In genomic region chr11:4636962-4637661, GRCh38 we compare ENCODE assay signal across 8 cellular contexts. TPM values are rescaled to one million over a fixed set of nuclear protein-coding genes. Genes with fewer than 3 reads are reported as not detected.
DNase-seq lines count a peak whose midpoint lies in the region; ATAC-seq and TF ChIP-seq lines count a peak whose summit lies in the region.

A gene with protein sequence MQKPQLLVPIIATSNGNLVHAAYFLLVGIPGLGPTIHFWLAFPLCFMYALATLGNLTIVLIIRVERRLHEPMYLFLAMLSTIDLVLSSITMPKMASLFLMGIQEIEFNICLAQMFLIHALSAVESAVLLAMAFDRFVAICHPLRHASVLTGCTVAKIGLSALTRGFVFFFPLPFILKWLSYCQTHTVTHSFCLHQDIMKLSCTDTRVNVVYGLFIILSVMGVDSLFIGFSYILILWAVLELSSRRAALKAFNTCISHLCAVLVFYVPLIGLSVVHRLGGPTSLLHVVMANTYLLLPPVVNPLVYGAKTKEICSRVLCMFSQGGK (plus strand): TSS chr11:4637477. CDS start chr11:4639791, 2,314 bp downstream.

- H3K27ac ChIP-seq in HCT116 (ENCODE audit: low read depth, low read length) = no peak within 1 kb of the TSS
- no peak within 1 kb of the TSS for H3K27ac ChIP-seq in SJSA1
- no peak within 1 kb of the TSS for H3K27ac ChIP-seq in upper lobe of right lung

- DNase-seq in GM10266 (ENCODE audit: extremely low spot score) (peak; percentile 69), HCT116 (ENCODE audit: low read depth, low spot score) (peak; percentile 43), M059J (ENCODE audit: low read depth) (peak; percentile 59), SJSA1 (ENCODE audit: low read depth in 1 of 2, low spot score in 2 of 2) (peak; percentile 70 to 73), Right ventricle myocardium superior (peak; percentile 81), posterior cingulate gyrus (peak; percentile 45 to 95 (median 74)), upper lobe of right lung (peak; percentile 79)
- DNase-seq in activated naive CD4-positive, alpha-beta T cell treated with Interleukin-2 at 50 U/mL for 16 hours = peak; percentile 72

- RAD21 ChIA-PET in HCT116 (lab: Charles Lee; ENCODE audit: low non-redundant PET in 1 of 2, low total read pairs in 2 of 2, uncharacterized antibody in 2 of 2, unreplicated experiment in 2 of 2) = interaction anchor here (0.8 to 1.1 kb wide), 2 partner anchors 183 to 367 kb away, joined by 4 read pairs; no protein-coding TSS in a partner anchor

- H2AFZ ChIP-seq in HCT116 (ENCODE audit: low read depth, low read length, poor library complexity, severe bottlenecking) = peak within 1 kb of the TSS; percentile 67

- H3K4me3 ChIP-seq in HCT116 (replicated peaks in 1 of 2; ENCODE audit: low read depth in 1 of 2, low read length in 2 of 2) = no peak within 1 kb of the TSS
- H3K4me3 ChIP-seq in SJSA1 = no peak within 1 kb of the TSS
- no peak within 1 kb of the TSS for H3K4me3 ChIP-seq in upper lobe of right lung

- H3K9me2 ChIP-seq in HCT116 (ENCODE audit: insufficient read depth) = no peaks in the 10 kb centered on the region

- POLR2A ChIA-PET in HCT116 (lab: Charles Lee) = no interaction called here

- TF ChIP-seq CTCF in GM10266 (IDR thresholded peaks at IDR 0.05; ENCODE audit: control insufficient read depth, insufficient read depth, low read depth, missing control alignments) = peak; percentile 92
- peak; percentile 44 to 88 (median 81); a peak in 5 of 6 replicates for TF ChIP-seq CTCF in HCT116 (IDR thresholded peaks at IDR 0.05 in 2 of 3, conservative IDR thresholded peaks at IDR 0.05 in 1 of 3; ENCODE audit: borderline replicate concordance in 1 of 3, insufficient read depth in 1 of 3, low read depth in 2 of 3, low read length in 2 of 3)
- TF ChIP-seq CTCF in upper lobe of right lung (IDR thresholded peaks at IDR 0.05) = peak; percentile 89

- H3K9me3 ChIP-seq in HCT116 (ENCODE audit: control insufficient read depth in 1 of 2, insufficient read depth in 1 of 2, low read depth in 1 of 2, low read length in 2 of 2) (no peaks in the 10 kb centered on the region), SJSA1 (replicated peaks) (no peaks in the 10 kb centered on the region), upper lobe of right lung (no peaks in the 10 kb centered on the region)

- H3K4me1 ChIP-seq in HCT116 (ENCODE audit: control insufficient read depth in 1 of 2, insufficient read depth in 2 of 2, low read length in 2 of 2) (no peaks in the 10 kb centered on the region), SJSA1 (replicated peaks) (peaks cover 14% of the 10 kb centered on the region), upper lobe of right lung (no peaks in the 10 kb centered on the region)

- H3K4me2 ChIP-seq in HCT116 (ENCODE audit: low read length) = peak within 1 kb of the TSS; percentile 33

- peak; percentile 98 for ATAC-seq in HCT116
- ATAC-seq in Right ventricle myocardium superior (ENCODE audit: poor library complexity) = peak; percentile 98
- ATAC-seq in upper lobe of right lung = peak; percentile 94

- TF ChIP-seq POLR2A in HCT116 (IDR thresholded peaks at IDR 0.05; ENCODE audit: borderline replicate concordance, extremely low read depth, insufficient read depth, insufficient read length) = no peak

- H3K36me3 ChIP-seq in HCT116 (ENCODE audit: control insufficient read depth in 1 of 2, insufficient read depth in 2 of 2, low read length in 2 of 2) = no peaks in the 10 kb centered on the region
- no peaks in the 10 kb centered on the region for H3K36me3 ChIP-seq in SJSA1
- H3K36me3 ChIP-seq in upper lobe of right lung = no peaks in the 10 kb centered on the region

- H3K27me3 ChIP-seq in HCT116 (ENCODE audit: insufficient read depth, low read length) (peaks cover 43% of the 10 kb centered on the region), SJSA1 (replicated peaks) (no peaks in the 10 kb centered on the region; the same call in none of the 2 replicates), upper lobe of right lung (no peaks in the 10 kb centered on the region)

- no peaks in the 10 kb centered on the region for H3K79me2 ChIP-seq in HCT116 (ENCODE audit: insufficient read depth, low read length)

- no TSS peak for BruUV-seq in HCT116 (replicated peaks; lab: Mats Ljungman, UMichigan)

- intact Hi-C loops in HCT116 (cut with micrococcal nuclease) = loop anchor here (1.0 kb wide), 2 partner anchors 367 to 1171 kb away; partner anchors contain the start of gene OR52N2
- intact Hi-C loops in Right ventricle myocardium superior (cut with DNase I) = loop anchor here (2.0 to 5.0 kb wide), 2 partner anchors 190 to 365 kb away; no protein-coding TSS in a partner anchor
- intact Hi-C loops in posterior cingulate gyrus (cut with DNase I) = loop anchor here (2.0 to 10.0 kb wide), 3 partner anchors 28 to 1168 kb away; partner anchors contain the start of genes OR52N2 and TRIM68
- intact Hi-C loops in upper lobe of right lung (cut with DNase I) = no loop called here

- CTCF ChIA-PET in HCT116 (lab: Charles Lee) = interaction anchor here (0.6 to 2.4 kb wide), 20 partner anchors 10 to 1726 kb away, joined by 3 to 25 read pairs (median 6); partner anchors contain the start of gene TRIM68

- peak; percentile 73 for TF ChIP-seq RAD21 in HCT116 (IDR thresholded peaks at IDR 0.05; ENCODE audit: low read depth)

- H3K9ac ChIP-seq in HCT116 (ENCODE audit: low read length) = no peak within 1 kb of the TSS

- H4K20me1 ChIP-seq in HCT116 (ENCODE audit: insufficient read depth) = no peaks in the 10 kb centered on the region; the same call in 1 of the 2 replicates

TF ChIP-seq in HCT116, 20 proteins besides CTCF, POLR2A, EP300 and RAD21 (continues in another document):
- TF ChIP-seq, protein P1, sequence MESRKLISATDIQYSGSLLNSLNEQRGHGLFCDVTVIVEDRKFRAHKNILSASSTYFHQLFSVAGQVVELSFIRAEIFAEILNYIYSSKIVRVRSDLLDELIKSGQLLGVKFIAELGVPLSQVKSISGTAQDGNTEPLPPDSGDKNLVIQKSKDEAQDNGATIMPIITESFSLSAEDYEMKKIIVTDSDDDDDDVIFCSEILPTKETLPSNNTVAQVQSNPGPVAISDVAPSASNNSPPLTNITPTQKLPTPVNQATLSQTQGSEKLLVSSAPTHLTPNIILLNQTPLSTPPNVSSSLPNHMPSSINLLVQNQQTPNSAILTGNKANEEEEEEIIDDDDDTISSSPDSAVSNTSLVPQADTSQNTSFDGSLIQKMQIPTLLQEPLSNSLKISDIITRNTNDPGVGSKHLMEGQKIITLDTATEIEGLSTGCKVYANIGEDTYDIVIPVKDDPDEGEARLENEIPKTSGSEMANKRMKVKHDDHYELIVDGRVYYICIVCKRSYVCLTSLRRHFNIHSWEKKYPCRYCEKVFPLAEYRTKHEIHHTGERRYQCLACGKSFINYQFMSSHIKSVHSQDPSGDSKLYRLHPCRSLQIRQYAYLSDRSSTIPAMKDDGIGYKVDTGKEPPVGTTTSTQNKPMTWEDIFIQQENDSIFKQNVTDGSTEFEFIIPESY (IDR thresholded peaks at IDR 0.05; ENCODE audit: extremely low read depth, insufficient replicate concordance, low read length) = no peak
- no peak for TF ChIP-seq ZFX (IDR thresholded peaks at IDR 0.05)
- TF ChIP-seq SP1 (IDR thresholded peaks at IDR 0.05; ENCODE audit: low read depth) = no peak
- no peak for TF ChIP-seq JUND (IDR thresholded peaks at IDR 0.05)
- TF ChIP-seq EZH2phosphoT487 (IDR thresholded peaks at IDR 0.05; ENCODE audit: borderline replicate concordance) = no peak
- TF ChIP-seq EZH2 (IDR thresholded peaks at IDR 0.05) = no peak
- no peak for TF ChIP-seq POLR2AphosphoS5 (IDR thresholded peaks at IDR 0.05; ENCODE audit: low read depth, low read length)
- TF ChIP-seq, protein P2, sequence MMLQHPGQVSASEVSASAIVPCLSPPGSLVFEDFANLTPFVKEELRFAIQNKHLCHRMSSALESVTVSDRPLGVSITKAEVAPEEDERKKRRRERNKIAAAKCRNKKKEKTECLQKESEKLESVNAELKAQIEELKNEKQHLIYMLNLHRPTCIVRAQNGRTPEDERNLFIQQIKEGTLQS (IDR thresholded peaks at IDR 0.05) = no peak
- TF ChIP-seq CEBPB (IDR thresholded peaks at IDR 0.05; ENCODE audit: low read depth) = no peak
- TF ChIP-seq REST (IDR thresholded peaks at IDR 0.05; ENCODE audit: low read depth) = no peak
- no peak for TF ChIP-seq FOSL1 (IDR thresholded peaks at IDR 0.05; ENCODE audit: low read depth)
- no peak for TF ChIP-seq SIN3A (IDR thresholded peaks at IDR 0.05; ENCODE audit: low read depth)
- TF ChIP-seq TCF7L2 (IDR thresholded peaks at IDR 0.05; ENCODE audit: borderline replicate concordance, extremely low read depth, insufficient read depth, insufficient read length) = no peak
- no peak for TF ChIP-seq CBX3 (IDR thresholded peaks at IDR 0.05; ENCODE audit: low read depth)

RNA-seq across cellular contexts. Expression of the gene that starts here (rescaled TPM):
- not detected for total RNA-seq in HCT116 (2021; ENCODE audit: unreplicated experiment)
- not detected in 2 replicates for polyA plus RNA-seq in HCT116 (2012)
- not detected in 2 replicates for total RNA-seq in M059J (2014; rRNA removed; shearing (Covaris generic))
- not detected in 2 replicates for total RNA-seq in SJSA1 (2014; rRNA removed; shearing (Covaris generic))
- not detected for total RNA-seq in Right ventricle myocardium superior
- total RNA-seq in upper lobe of right lung = not detected

Comparison
In these comparisons a context has a peak if more than half of its experiments do, and no peak if none do; other contexts are left out.
1. Peak in DNase-seq, ATAC-seq and H3K4me2 ChIP-seq in HCT116; RNA of the gene not detected or under 1 TPM.
2. Peak in DNase-seq in M059J; RNA of the gene not detected or under 1 TPM.
3. Peak in DNase-seq in SJSA1; RNA of the gene not detected or under 1 TPM.
4. Peak in DNase-seq and ATAC-seq in Right ventricle myocardium superior; RNA of the gene not detected or under 1 TPM.
5. Peak in DNase-seq and ATAC-seq in upper lobe of right lung; RNA of the gene not detected or under 1 TPM.